Comparison of ENCODE assay signal across 36 cellular contexts in genomic region chr7:31526882-31527281, GRCh38. TPM values are rescaled to one million over a fixed set of nuclear protein-coding genes. Genes with fewer than 3 reads are reported as not detected.
"Had no signal": no experiment of that assay in that cellular context is flagged by ENCODE, and none has a peak within 500 bp of the region (broad histone marks: within the 10 kb centered on the region; RNA-seq: fewer than 3 reads in every experiment).

No MANE protein-coding gene starts in this region.

- FAIRE-seq: astrocyte, TTC549 had no signal

- H3K4me1 ChIP-seq: adrenal gland, body of pancreas, breast epithelium had no signal

- ATAC-seq: activated CD8-positive, alpha-beta T cell treated with anti-CD3 and anti-CD28 coated beads for 36 hours; activated naive CD4-positive, alpha-beta T cell treated with anti-CD3 and anti-CD28 coated beads, Interleukin-2, amount 50 U/mL, for 72 hours; activated T-cell treated with anti-CD3 and anti-CD28 coated beads, Interleukin-2, amount 50 U/mL, for 4 hours; activated T-cell treated with anti-CD3 and anti-CD28 coated beads, Interleukin-2, amount 50 U/mL, for 72 hours; activated T-helper 17 cell treated with anti-CD3 and anti-CD28 coated beads, Interleukin-2, amount 50 U/mL, for 72 hours; body of pancreas; T-cell had no signal

- H3K36me3 ChIP-seq: adrenal gland, brain microvascular endothelial cell, breast epithelium, cardiac muscle cell had no signal

- H3K4me3 ChIP-seq: adrenal gland, body of pancreas, breast epithelium, cardiac muscle cell had no signal

- H3K27me3 ChIP-seq: adrenal gland, body of pancreas, brain microvascular endothelial cell, breast epithelium, cardiac muscle cell had no signal

- H3K9me3 ChIP-seq: adrenal gland, body of pancreas, breast epithelium had no signal

- DNase-seq: activated B cell treated with CpG ODN at 0.5 μM for 24 hours; activated CD4-positive, alpha-beta memory T cell treated with anti-CD3 and anti-CD28 coated beads for 36 hours; activated CD4-positive, alpha-beta T cell treated with anti-CD3 and anti-CD28 coated beads for 4 hours; activated CD4-positive, alpha-beta T cell treated with anti-CD3 and anti-CD28 coated beads, Interleukin-2, amount 10 ng/mL, durations not matched to agents 24 days and 14 days; activated CD4-positive, alpha-beta T cell treated with anti-CD3 and anti-CD28 coated beads, Interleukin-2, amount 50 U/mL, for 1 hour; activated CD4-positive, alpha-beta T cell treated with anti-CD3 and anti-CD28 coated beads, Interleukin-2, amount 50 U/mL, for 4 hours; activated CD4-positive, CD25-positive, alpha-beta regulatory T cell treated with anti-CD3 and anti-CD28 coated beads, Interleukin-2, amount 50 U/mL, for 72 hours; activated CD8-positive, alpha-beta memory T cell treated with anti-CD3 and anti-CD28 coated beads, Interleukin-2, amount 50 U/mL, for 4 hours; activated CD8-positive, alpha-beta T cell treated with anti-CD3 and anti-CD28 coated beads for 36 hours; activated effector memory CD4-positive, alpha-beta T cell treated with anti-CD3 and anti-CD28 coated beads, Interleukin-2, amount 50 U/mL, for 16 hours; activated gamma-delta T cell treated with Interleukin-2 at 50 U/mL for 16 hours; activated naive CD4-positive, alpha-beta T cell; activated naive CD4-positive, alpha-beta T cell treated with anti-CD3 and anti-CD28 coated beads for 36 hours; activated naive CD4-positive, alpha-beta T cell treated with anti-CD3 and anti-CD28 coated beads, Interleukin-2, amount 50 U/mL, for 16 hours; activated naive CD8-positive, alpha-beta T cell treated with anti-CD3 and anti-CD28 coated beads for 36 hours; activated T-cell treated with anti-CD3 and anti-CD28 coated beads for 4 hours; activated T-cell treated with anti-CD3 and anti-CD28 coated beads, Interleukin-2, amount 50 U/mL, for 1 hour; activated T-cell treated with anti-CD3 and anti-CD28 coated beads, Interleukin-2, amount 50 U/mL, for 4 hours; activated T-cell treated with anti-CD3 and anti-CD28 coated beads, Interleukin-2, amount 50 U/mL, for 72 hours; adrenal gland; amniotic stem cell; aorta; body of pancreas; brain microvascular endothelial cell; caudate nucleus; T-cell; T-helper 2 cell; T-helper 9 cell had no signal

RNA-seq across cellular contexts. Expression of gene ITPRID1, which starts 13.0 kb away (rescaled TPM):
- total RNA-seq: activated B cell treated with CpG ODN at 0.5 μM for 24 hours; activated CD4-positive, alpha-beta memory T cell treated with anti-CD3 and anti-CD28 coated beads for 36 hours; activated CD4-positive, alpha-beta T cell treated with anti-CD3 and anti-CD28 coated beads, Interleukin-2, amount 10 ng/mL, durations not matched to agents 24 days and 14 days; activated CD8-positive, alpha-beta memory T cell treated with anti-CD3 and anti-CD28 coated beads for 36 hours; activated CD8-positive, alpha-beta T cell treated with anti-CD3 and anti-CD28 coated beads for 36 hours; activated naive CD4-positive, alpha-beta T cell treated with anti-CD3 and anti-CD28 coated beads for 36 hours; activated naive CD4-positive, alpha-beta T cell treated with anti-CD3 and anti-CD28 coated beads, Interleukin-2, amount 50 U/mL, for 72 hours; activated naive CD8-positive, alpha-beta T cell treated with anti-CD3 and anti-CD28 coated beads for 36 hours; activated T-cell treated with anti-CD3 and anti-CD28 coated beads, Interleukin-2, amount 50 U/mL, for 4 hours; activated T-cell treated with anti-CD3 and anti-CD28 coated beads, Interleukin-2, amount 50 U/mL, for 72 hours; activated T-helper 1 cell treated with anti-CD3 and anti-CD28 coated beads, Interleukin-12 subunit alpha, Interleukin-12 subunit beta, Interleukin-2, Interleukin-4 antibody, amounts not matched to agents 30 ng/mL and 10 ng/mL and 1 ng/mL, durations not matched to agents 14 hours and 24 hours and 36 hours; activated T-helper 17 cell treated with anti-CD3 and anti-CD28 coated beads, Interleukin-2, amount 50 U/mL, for 72 hours; adrenal gland; astrocyte; body of pancreas; cardiac muscle cell; T-cell had no signal
